In the genomic region with DNA sequence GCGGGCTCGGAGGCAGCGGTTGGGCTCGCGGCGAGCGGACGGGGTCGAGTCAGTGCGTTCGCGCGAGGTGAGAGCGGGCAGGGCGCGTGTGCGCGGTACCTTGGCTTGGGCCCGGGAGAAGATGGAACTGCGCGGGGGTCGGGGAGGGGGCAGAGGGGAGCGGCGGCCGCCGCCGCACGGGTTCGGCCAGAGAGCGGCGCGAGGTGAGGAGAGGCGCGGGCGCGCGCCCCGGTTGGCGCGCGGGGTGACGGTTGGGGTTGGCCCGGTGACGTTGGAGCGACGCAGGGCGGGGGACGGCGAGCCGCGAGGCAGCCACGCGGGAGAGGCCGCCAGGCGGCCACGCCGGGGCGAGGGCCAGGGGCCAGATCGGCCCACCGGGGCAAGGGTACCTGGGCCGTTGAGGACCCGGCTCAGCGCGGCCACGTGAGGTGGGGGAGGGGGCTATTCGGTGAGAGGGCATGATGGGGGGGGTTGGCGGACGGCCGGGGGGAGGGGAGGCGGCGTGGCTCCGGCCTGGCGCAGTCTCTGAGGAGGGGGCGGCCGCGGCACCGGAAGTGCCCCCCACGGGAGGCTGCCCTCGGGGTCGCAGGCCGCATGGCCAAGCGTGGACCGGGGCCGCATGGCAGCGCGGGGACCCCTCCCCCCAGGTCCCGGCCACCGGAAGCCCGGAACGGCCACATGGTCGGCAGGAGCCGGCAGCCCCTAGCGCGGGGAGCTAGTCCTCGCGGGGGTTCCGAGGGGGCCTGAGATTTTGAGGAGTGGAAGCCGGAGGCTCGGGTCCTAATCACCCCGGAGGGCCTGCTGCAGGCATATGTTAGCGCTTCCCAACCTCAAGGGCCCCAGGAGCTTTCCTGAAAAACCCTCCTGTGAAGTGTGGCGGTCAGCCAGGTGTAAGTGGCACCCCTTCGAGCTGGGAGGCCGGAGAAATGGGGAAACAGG, we compare ENCODE assay signal across 1 cellular context.
TF ChIP-seq lines count a peak whose summit lies in the region.

No MANE protein-coding gene starts in this region.

TF ChIP-seq in K562, 482 proteins besides CTCF, POLR2A, EP300 and RAD21 (continued from another document):
- peak; percentile 74; the same call in 1 of the 2 replicates for TF ChIP-seq ARID4B (CRISPR knock-in tag; IDR thresholded peaks at IDR 0.05)
- peak; percentile 70 for TF ChIP-seq POLR2G (IDR thresholded peaks at IDR 0.05; ENCODE audit: low read depth, low read length)
- TF ChIP-seq STAT5A (IDR thresholded peaks at IDR 0.05; ENCODE audit: borderline replicate concordance, low read length): no peak
- TF ChIP-seq PHF8 (IDR thresholded peaks at IDR 0.05; ENCODE audit: borderline replicate concordance, low read length): peak; percentile 45; the same call in 1 of the 2 replicates
- TF ChIP-seq, protein P1, sequence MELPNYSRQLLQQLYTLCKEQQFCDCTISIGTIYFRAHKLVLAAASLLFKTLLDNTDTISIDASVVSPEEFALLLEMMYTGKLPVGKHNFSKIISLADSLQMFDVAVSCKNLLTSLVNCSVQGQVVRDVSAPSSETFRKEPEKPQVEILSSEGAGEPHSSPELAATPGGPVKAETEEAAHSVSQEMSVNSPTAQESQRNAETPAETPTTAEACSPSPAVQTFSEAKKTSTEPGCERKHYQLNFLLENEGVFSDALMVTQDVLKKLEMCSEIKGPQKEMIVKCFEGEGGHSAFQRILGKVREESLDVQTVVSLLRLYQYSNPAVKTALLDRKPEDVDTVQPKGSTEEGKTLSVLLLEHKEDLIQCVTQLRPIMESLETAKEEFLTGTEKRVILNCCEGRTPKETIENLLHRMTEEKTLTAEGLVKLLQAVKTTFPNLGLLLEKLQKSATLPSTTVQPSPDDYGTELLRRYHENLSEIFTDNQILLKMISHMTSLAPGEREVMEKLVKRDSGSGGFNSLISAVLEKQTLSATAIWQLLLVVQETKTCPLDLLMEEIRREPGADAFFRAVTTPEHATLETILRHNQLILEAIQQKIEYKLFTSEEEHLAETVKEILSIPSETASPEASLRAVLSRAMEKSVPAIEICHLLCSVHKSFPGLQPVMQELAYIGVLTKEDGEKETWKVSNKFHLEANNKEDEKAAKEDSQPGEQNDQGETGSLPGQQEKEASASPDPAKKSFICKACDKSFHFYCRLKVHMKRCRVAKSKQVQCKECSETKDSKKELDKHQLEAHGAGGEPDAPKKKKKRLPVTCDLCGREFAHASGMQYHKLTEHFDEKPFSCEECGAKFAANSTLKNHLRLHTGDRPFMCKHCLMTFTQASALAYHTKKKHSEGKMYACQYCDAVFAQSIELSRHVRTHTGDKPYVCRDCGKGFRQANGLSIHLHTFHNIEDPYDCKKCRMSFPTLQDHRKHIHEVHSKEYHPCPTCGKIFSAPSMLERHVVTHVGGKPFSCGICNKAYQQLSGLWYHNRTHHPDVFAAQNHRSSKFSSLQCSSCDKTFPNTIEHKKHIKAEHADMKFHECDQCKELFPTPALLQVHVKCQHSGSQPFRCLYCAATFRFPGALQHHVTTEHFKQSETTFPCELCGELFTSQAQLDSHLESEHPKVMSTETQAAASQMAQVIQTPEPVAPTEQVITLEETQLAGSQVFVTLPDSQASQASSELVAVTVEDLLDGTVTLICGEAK (IDR thresholded peaks at IDR 0.05): 0 out of 2 replicates have a peak, but pooled peaks have one; percentile 18
- TF ChIP-seq, protein P1 (CRISPR knock-in tag; IDR thresholded peaks at IDR 0.05): no peak
- TF ChIP-seq NFE2 (IDR thresholded peaks at IDR 0.05; ENCODE audit: low read depth): no peak
TF ChIP-seq in K562: peak in this region for 46.
